8 cellular contexts compared by ENCODE assay signal in the genomic region with DNA sequence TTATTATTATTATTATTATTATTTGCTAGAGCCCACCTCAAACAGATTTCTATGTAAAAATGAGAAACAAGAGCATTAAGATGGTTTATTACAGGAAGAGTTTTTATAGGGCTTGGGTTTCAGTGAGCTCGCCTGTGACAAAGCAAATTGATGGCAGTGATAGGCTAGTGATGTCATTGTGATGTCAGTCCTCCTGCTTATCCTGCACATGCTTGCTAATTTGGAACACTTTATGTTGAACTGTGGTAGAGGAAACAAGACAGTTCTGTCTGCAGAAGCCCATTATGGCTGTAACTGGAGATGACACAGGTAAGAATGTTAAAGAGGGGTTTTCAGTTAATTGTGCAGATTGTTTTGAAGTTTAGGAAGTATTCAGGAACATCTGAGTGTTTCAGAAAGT.
A peak's percentile ranks its signal among the peaks of the same experiment; 100 is the strongest.
DNase-seq lines count a peak whose midpoint lies in the region; ATAC-seq, FAIRE-seq and TF ChIP-seq lines count a peak whose summit lies in the region.

No MANE protein-coding gene starts in this region.

- ATAC-seq in GM12878 = peak; percentile 12
- ATAC-seq in memory B cell (ENCODE audit: low read depth) = peak; percentile 7
- ATAC-seq in HG03457 (IDR thresholded peaks at IDR 0.05; ENCODE audit: unreplicated experiment) = no peak
- ATAC-seq in HG02588 (IDR thresholded peaks at IDR 0.05; ENCODE audit: unreplicated experiment) = no peak

- WGBS in GM12878 (ENCODE audit: insufficient coverage, insufficient replicate concordance, low lambda C conversion rate, missing lambda C conversion rate) = 14% methylated on average over 1 of the region's 1 CpG
- WGBS in transverse colon (ENCODE audit: low coverage in 1 of 2), 2 donors = 27 to 43% methylated on average over 1 of the region's 1 CpG

- no peaks in the 10 kb centered on the region; the same call in 1 of the 2 replicates for H3K36me3 ChIP-seq in ES-I3 (ENCODE audit: insufficient read depth, low read length)
- no peaks in the 10 kb centered on the region for H3K36me3 ChIP-seq in OCI-LY1 (ENCODE audit: insufficient read depth, low read length)
- no peaks in the 10 kb centered on the region for H3K36me3 ChIP-seq in GM12878 (ENCODE audit: control insufficient read depth in 2 of 2, insufficient read depth in 2 of 2, low read length in 1 of 2)
- H3K36me3 ChIP-seq in transverse colon = no peaks in the 10 kb centered on the region

- SMC1A ChIA-PET in GM12878 (lab: Charles Lee; ENCODE audit: uncharacterized antibody, unreplicated experiment) = interaction anchor here (0.6 to 8.9 kb wide), 15 partner anchors 10 to 310 kb away, joined by 3 to 213 read pairs (median 15); a partner anchor contains a TSS

- DNase-seq in GM12878 (ENCODE audit: low read depth, low spot score) (no peak), memory B cell (ENCODE audit: low spot score in 2 of 2) (peak; percentile 21), transverse colon (no peak), NCI-H524 treated with DMSO at 0.1 percent for 48 hours (lab: John Stamatoyannopoulos, UW) (no peak)

- RAD21 ChIA-PET in GM12878 (lab: Charles Lee; ENCODE audit: unreplicated experiment) = interaction anchor here (0.9 to 2.6 kb wide), 16 partner anchors 11 to 471 kb away, joined by 3 to 201 read pairs (median 14); a partner anchor contains a TSS

- no peak for TF ChIP-seq RAD21 in GM12878 (IDR thresholded peaks at IDR 0.05; ENCODE audit: insufficient read depth, low read depth, low read length)

- TSS peak; percentile 96 for BruUV-seq in GM12878 (replicated peaks; lab: Mats Ljungman, UMichigan)

- FAIRE-seq in GM12878 (lab: Jason Lieb, UNC) = no peak

- H3K9ac ChIP-seq in ES-I3 (ENCODE audit: low read depth, low read length) = peak overlapping the region; percentile 50; the same call in 1 of the 2 replicates
- peak overlapping the region; percentile 13; the same call in 1 of the 2 replicates for H3K9ac ChIP-seq in OCI-LY1 (ENCODE audit: low read length)
- H3K9ac ChIP-seq in GM12878 (ENCODE audit: control insufficient read depth, insufficient read depth, low read length) = peak overlapping the region; percentile 52

- no peak for TF ChIP-seq CTCF in OCI-LY1 (IDR thresholded peaks at IDR 0.05; ENCODE audit: low read length)
- TF ChIP-seq CTCF in GM12878 (IDR thresholded peaks at IDR 0.05 in 2 of 3, conservative IDR thresholded peaks at IDR 0.05 in 1 of 3; ENCODE audit: control insufficient read depth in 2 of 3, extremely low read depth in 1 of 3, insufficient read depth in 1 of 3, low read depth in 3 of 3, low read length in 3 of 3) = no peak
- TF ChIP-seq CTCF in transverse colon (IDR thresholded peaks at IDR 0.05) = no peak

- POLR2A ChIA-PET in GM12878 (lab: Charles Lee) = interaction anchor here (0.6 to 3.4 kb wide), 13 partner anchors 9 to 444 kb away, joined by 3 to 84 read pairs (median 7); a partner anchor contains a TSS

- H3K4me3 ChIP-seq in OCI-LY1 (ENCODE audit: low read depth, low read length, poor library complexity, severe bottlenecking) (peak overlapping the region; percentile 40), GM12878 (no peak overlapping the region), transverse colon (peak overlapping the region in 2 of 4 donors; percentile 31 to 52)

- H3K79me2 ChIP-seq in OCI-LY1 (ENCODE audit: insufficient read depth, low read length) = no peaks in the 10 kb centered on the region
- no peaks in the 10 kb centered on the region; the same call in none of the 2 replicates for H3K79me2 ChIP-seq in GM12878 (ENCODE audit: control insufficient read depth, insufficient read depth, low read length)

- no peak overlapping the region for H2AFZ ChIP-seq in OCI-LY1 (ENCODE audit: low read length)
- peak overlapping the region; percentile 82 for H2AFZ ChIP-seq in GM12878 (ENCODE audit: control insufficient read depth, low read depth, low read length)

- peaks cover 4% of the 10 kb centered on the region for H3K36me3 Mint-ChIP-seq in memory B cell

- H3K27me3 ChIP-seq in OCI-LY1 (ENCODE audit: insufficient read depth, low read length) (no peaks in the 10 kb centered on the region), GM12878 (replicated peaks in 1 of 2; ENCODE audit: control insufficient read depth in 2 of 2, insufficient read depth in 2 of 2, low read length in 1 of 2) (no peaks in the 10 kb centered on the region), transverse colon (no peaks in the 10 kb centered on the region)

- H3K27ac Mint-ChIP-seq in memory B cell = peak overlapping the region; percentile 99

- in situ Hi-C loops in GM12878 (cut with MboI) (no loop called here), transverse colon (cut with MboI; ENCODE audit: low pct_ligation_motif_present in 1 of 4, low pct_unique_long_range_greater_than_20kb in 1 of 4, low sequenced_read_pairs in 3 of 4) (no loop called here)

- H3K4me3 Mint-ChIP-seq in memory B cell = peak overlapping the region; percentile 92

- intact Hi-C loops in GM12878 (cut with micrococcal nuclease; ENCODE audit: unreplicated experiment) = loop anchor here (1.0 kb wide), 1 partner anchor 46 kb away; no protein-coding TSS in a partner anchor
- intact Hi-C loops in transverse colon (cut with DNase I; ENCODE audit: low total_unique reads) = no loop called here

- CTCF ChIA-PET in GM12878 (lab: Yijun Ruan, JAX) = interaction anchor here (1.2 to 7.4 kb wide), 18 partner anchors 10 to 470 kb away, joined by 3 to 185 read pairs (median 12); a partner anchor contains a TSS

- H3K27ac ChIP-seq in OCI-LY1 (ENCODE audit: low read depth, low read length, poor library complexity, severe bottlenecking) (peak overlapping the region; percentile 69), GM12878 (ENCODE audit: control insufficient read depth, insufficient read depth) (peak overlapping the region; percentile 82), transverse colon (peak overlapping the region; percentile 92 to 95 (median 93))

- H3K9me2 ChIP-seq in OCI-LY1 (ENCODE audit: low read depth, low read length) = no peaks in the 10 kb centered on the region

- TF ChIP-seq POLR2A in GM12878 (IDR thresholded peaks at IDR 0.05; ENCODE audit: low read depth, low read length) (no peak), transverse colon (IDR thresholded peaks at IDR 0.05) (no peak)

- H3K9me3 Mint-ChIP-seq in memory B cell = peaks cover 2% of the 10 kb centered on the region

- H3K9me3 ChIP-seq in ES-I3 (ENCODE audit: control insufficient read depth, insufficient read depth, low read length) (peaks cover 5% of the 10 kb centered on the region), OCI-LY1 (ENCODE audit: low read length) (no peaks in the 10 kb centered on the region), GM12878 (replicated peaks; ENCODE audit: control insufficient read depth, insufficient read depth, low read length) (no peaks in the 10 kb centered on the region; the same call in 2 of the 3 replicates), transverse colon (no peaks in the 10 kb centered on the region)

- H4K20me1 ChIP-seq in OCI-LY1 (ENCODE audit: insufficient read depth, low read length) = no peaks in the 10 kb centered on the region
- H4K20me1 ChIP-seq in GM12878 (ENCODE audit: control insufficient read depth, insufficient read depth) = no peaks in the 10 kb centered on the region

- H3K4me1 ChIP-seq in ES-I3 (ENCODE audit: insufficient read depth, low read length) (peaks cover 10% of the 10 kb centered on the region), OCI-LY1 (ENCODE audit: insufficient read depth, low read length, severe bottlenecking) (peaks cover 23% of the 10 kb centered on the region), GM12878 (ENCODE audit: control insufficient read depth, insufficient read depth, low read length) (peaks cover 8% of the 10 kb centered on the region; the same call in 1 of the 2 replicates), transverse colon (peaks cover 0 to 8% (median 6%) of the 10 kb centered on the region in 4 donors)

- TF ChIP-seq EP300 in GM12878 (IDR thresholded peaks at IDR 0.05; ENCODE audit: borderline replicate concordance in 1 of 2, control insufficient read depth in 1 of 2, low read depth in 2 of 2, low read length in 2 of 2) = no peak
- TF ChIP-seq EP300 in transverse colon (IDR thresholded peaks at IDR 0.05; ENCODE audit: low read depth) = peak; percentile 41

- peaks cover 16% of the 10 kb centered on the region for H3K4me1 Mint-ChIP-seq in memory B cell

- H3F3A ChIP-seq in OCI-LY1 (ENCODE audit: insufficient read depth, low read length) = no peaks in the 10 kb centered on the region

- H3K27me3 Mint-ChIP-seq in memory B cell = no peaks in the 10 kb centered on the region

- H3K4me2 ChIP-seq in OCI-LY1 (ENCODE audit: low read length) (peak overlapping the region; percentile 71), GM12878 (ENCODE audit: control insufficient read depth, insufficient read depth) (peak overlapping the region; percentile 77; the same call in 1 of the 2 replicates)

TF ChIP-seq in GM12878, 131 proteins besides CTCF, POLR2A, EP300 and RAD21:
- peak; percentile 71 for TF ChIP-seq CREM (IDR thresholded peaks at IDR 0.05; ENCODE audit: low read depth)
- TF ChIP-seq CREB1 (IDR thresholded peaks at IDR 0.05; ENCODE audit: low read depth) = peak; percentile 90
- 0 out of 4 replicates have a peak, but pooled peaks of 1 of the 2 experiments have one; percentile 3 for TF ChIP-seq BHLHE40 (IDR thresholded peaks at IDR 0.05; ENCODE audit: borderline replicate concordance in 1 of 2, low read depth in 2 of 2, low read length in 1 of 2)
- TF ChIP-seq, protein P1, sequence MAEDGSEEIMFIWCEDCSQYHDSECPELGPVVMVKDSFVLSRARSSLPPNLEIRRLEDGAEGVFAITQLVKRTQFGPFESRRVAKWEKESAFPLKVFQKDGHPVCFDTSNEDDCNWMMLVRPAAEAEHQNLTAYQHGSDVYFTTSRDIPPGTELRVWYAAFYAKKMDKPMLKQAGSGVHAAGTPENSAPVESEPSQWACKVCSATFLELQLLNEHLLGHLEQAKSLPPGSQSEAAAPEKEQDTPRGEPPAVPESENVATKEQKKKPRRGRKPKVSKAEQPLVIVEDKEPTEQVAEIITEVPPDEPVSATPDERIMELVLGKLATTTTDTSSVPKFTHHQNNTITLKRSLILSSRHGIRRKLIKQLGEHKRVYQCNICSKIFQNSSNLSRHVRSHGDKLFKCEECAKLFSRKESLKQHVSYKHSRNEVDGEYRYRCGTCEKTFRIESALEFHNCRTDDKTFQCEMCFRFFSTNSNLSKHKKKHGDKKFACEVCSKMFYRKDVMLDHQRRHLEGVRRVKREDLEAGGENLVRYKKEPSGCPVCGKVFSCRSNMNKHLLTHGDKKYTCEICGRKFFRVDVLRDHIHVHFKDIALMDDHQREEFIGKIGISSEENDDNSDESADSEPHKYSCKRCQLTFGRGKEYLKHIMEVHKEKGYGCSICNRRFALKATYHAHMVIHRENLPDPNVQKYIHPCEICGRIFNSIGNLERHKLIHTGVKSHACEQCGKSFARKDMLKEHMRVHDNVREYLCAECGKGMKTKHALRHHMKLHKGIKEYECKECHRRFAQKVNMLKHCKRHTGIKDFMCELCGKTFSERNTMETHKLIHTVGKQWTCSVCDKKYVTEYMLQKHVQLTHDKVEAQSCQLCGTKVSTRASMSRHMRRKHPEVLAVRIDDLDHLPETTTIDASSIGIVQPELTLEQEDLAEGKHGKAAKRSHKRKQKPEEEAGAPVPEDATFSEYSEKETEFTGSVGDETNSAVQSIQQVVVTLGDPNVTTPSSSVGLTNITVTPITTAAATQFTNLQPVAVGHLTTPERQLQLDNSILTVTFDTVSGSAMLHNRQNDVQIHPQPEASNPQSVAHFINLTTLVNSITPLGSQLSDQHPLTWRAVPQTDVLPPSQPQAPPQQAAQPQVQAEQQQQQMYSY (CRISPR knock-in tag; IDR thresholded peaks at IDR 0.05) = no peak
TF ChIP-seq in GM12878: peak in this region for 3.

Comparison
In these comparisons a context has a peak if more than half of its experiments do, and no peak if none do; other contexts are left out.
1. ATAC-seq: peak in GM12878 (single experiment) and memory B cell (single experiment); none in HG03457 (single experiment) and HG02588 (single experiment).
2. DNase-seq: peak in memory B cell (2 of 2); none in GM12878 (single experiment), transverse colon (single experiment) and NCI-H524 treated with DMSO at 0.1 percent for 48 hours (single experiment).
3. Peak in every context shown above with its lines, with median percentiles within 50 percentile points of each other: H3K9ac ChIP-seq and H3K27ac ChIP-seq.